Comparison of ENCODE assay signal across 21 cellular contexts in the genomic region with DNA sequence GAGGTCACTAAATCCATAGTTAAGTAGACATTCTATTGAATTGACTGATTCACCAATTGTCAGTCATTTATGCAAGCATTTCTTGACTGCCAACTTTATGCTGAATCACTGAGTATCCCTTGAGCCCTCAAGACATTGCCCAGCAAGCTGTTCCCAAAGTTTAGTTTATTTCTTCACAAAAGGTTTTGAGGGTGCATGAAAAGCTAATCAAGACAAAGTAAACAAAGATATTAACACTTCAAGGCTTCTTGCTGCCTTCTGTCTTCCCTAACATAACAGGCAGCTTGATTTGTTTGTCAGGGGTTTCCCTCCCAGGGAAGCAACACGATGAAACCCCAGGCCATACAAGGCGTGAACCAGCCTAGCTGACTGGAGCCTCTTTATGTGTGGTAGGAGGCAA.
A peak's percentile ranks its signal among the peaks of the same experiment; 100 is the strongest.
DNase-seq lines count a peak whose midpoint lies in the region; ATAC-seq and TF ChIP-seq lines count a peak whose summit lies in the region.
"Had no signal": no experiment of that assay in that cellular context is flagged by ENCODE, and none has a peak within 500 bp of the region (broad histone marks: within the 10 kb centered on the region; RNA-seq: fewer than 3 reads in every experiment).

No MANE protein-coding gene starts in this region.

- no TSS peak for BruUV-seq in mammary epithelial cell (replicated peaks; lab: Mats Ljungman, UMichigan)

- H3K27ac ChIP-seq in mammary epithelial cell (ENCODE audit: insufficient read depth, low read depth, low read length): no peak overlapping the region
- H3K27ac ChIP-seq: 22Rv1, SJCRH30, transverse colon had no signal

- H3K4me1 ChIP-seq in mammary epithelial cell (ENCODE audit: insufficient read depth, low read length): peaks cover 8% of the 10 kb centered on the region
- H3K4me1 ChIP-seq: SJCRH30, transverse colon had no signal

- CTCF ChIA-PET in mammary epithelial cell (lab: Charles Lee; ENCODE audit: low non-redundant PET): no interaction called here

- intact Hi-C loops in activated CD4-positive, alpha-beta T cell treated with anti-CD3 and anti-CD28 coated beads, Interleukin-2, amount 10 ng/mL, durations not matched to agents 24 days and 14 days (cut with micrococcal nuclease): no loop called here
- intact Hi-C loops in mammary epithelial cell (cut with micrococcal nuclease): no loop called here
- intact Hi-C loops in natural killer cell (cut with micrococcal nuclease): no loop called here

- ATAC-seq in HG02763 (IDR thresholded peaks at IDR 0.05; ENCODE audit: unreplicated experiment): no peak
- no peak for ATAC-seq in natural killer cell
- ATAC-seq: naive thymus-derived CD8-positive, alpha-beta T cell; stimulated activated effector memory CD8-positive, alpha-beta T cell treated with anti-CD3 and anti-CD28 coated beads, Interleukin-12 subunit alpha, Interleukin-12 subunit beta, amount 100 ng/mL, for 72 hours had no signal

- no peaks in the 10 kb centered on the region for H3K36me3 Mint-ChIP-seq in activated CD4-positive, alpha-beta T cell treated with anti-CD3 and anti-CD28 coated beads, Interleukin-2, amount 10 ng/mL, durations not matched to agents 24 days and 14 days (ENCODE audit: low read depth)
- no peaks in the 10 kb centered on the region for H3K36me3 Mint-ChIP-seq in natural killer cell
- H3K36me3 Mint-ChIP-seq: naive thymus-derived CD8-positive, alpha-beta T cell; stimulated activated effector memory CD8-positive, alpha-beta T cell treated with anti-CD3 and anti-CD28 coated beads, Interleukin-12 subunit alpha, Interleukin-12 subunit beta, amount 100 ng/mL, for 72 hours had no signal

- dilution Hi-C loops in mammary epithelial cell (cut with HindIII; ENCODE audit: low sequenced_read_pairs): no loop called here

- no peaks in the 10 kb centered on the region for H3K79me2 ChIP-seq in mammary epithelial cell (ENCODE audit: insufficient read depth, low read length)

- H3K27ac Mint-ChIP-seq in activated CD4-positive, alpha-beta T cell treated with anti-CD3 and anti-CD28 coated beads, Interleukin-2, amount 10 ng/mL, durations not matched to agents 24 days and 14 days: no peak overlapping the region
- no peak overlapping the region for H3K27ac Mint-ChIP-seq in natural killer cell
- H3K27ac Mint-ChIP-seq: activated naive CD4-positive, alpha-beta T cell treated with anti-CD3 and anti-CD28 coated beads for 36 hours; naive thymus-derived CD8-positive, alpha-beta T cell; progenitor cell of endocrine pancreas; stimulated activated effector memory CD8-positive, alpha-beta T cell treated with anti-CD3 and anti-CD28 coated beads, Interleukin-12 subunit alpha, Interleukin-12 subunit beta, amount 100 ng/mL, for 72 hours had no signal

- DNase-seq in activated CD4-positive, alpha-beta T cell treated with anti-CD3 and anti-CD28 coated beads, Interleukin-2, amount 10 ng/mL, durations not matched to agents 24 days and 14 days: peak; percentile 40
- DNase-seq in activated CD4-positive, alpha-beta T cell treated with anti-CD3 and anti-CD28 coated beads for 1 hour: no peak
- DNase-seq in mammary epithelial cell (peak; percentile 37), iPS DF 4.7 (ENCODE audit: extremely low read depth, low spot score) (peak; percentile 41), superior temporal gyrus (ENCODE audit: extremely low spot score) (peak; percentile 13), NCI-H2227 (lab: John Stamatoyannopoulos, UW; ENCODE audit: unreplicated experiment) (no peak), natural killer cell (no peak)
- DNase-seq: activated CD4-positive, alpha-beta T cell treated with anti-CD3 and anti-CD28 coated beads for 48 hours; activated naive CD4-positive, alpha-beta T cell treated with anti-CD3 and anti-CD28 coated beads for 36 hours; C1 segment of cervical spinal cord; cortex of kidney; DMS79 treated with DMSO at 0.1 percent for 48 hours; naive thymus-derived CD8-positive, alpha-beta T cell; NCI-H1436 treated with DMSO at 0.1 percent for 48 hours; NCI-H345; SJCRH30; transverse colon had no signal

- peaks cover 13% of the 10 kb centered on the region for H3K9me3 Mint-ChIP-seq in activated CD4-positive, alpha-beta T cell treated with anti-CD3 and anti-CD28 coated beads, Interleukin-2, amount 10 ng/mL, durations not matched to agents 24 days and 14 days
- H3K9me3 Mint-ChIP-seq in natural killer cell: peaks cover 0 to 8% of the 10 kb centered on the region in 2 donors

- peak overlapping the region; percentile 31 for H2AFZ ChIP-seq in mammary epithelial cell (ENCODE audit: low read depth, low read length)

- H3K4me3 ChIP-seq in mammary epithelial cell (replicated peaks in 1 of 3; ENCODE audit: insufficient read depth in 1 of 3, low read depth in 2 of 3, low read length in 3 of 3): no peak overlapping the region
- H3K4me3 ChIP-seq: SJCRH30, transverse colon had no signal

- H3K9me3 ChIP-seq in mammary epithelial cell (replicated peaks; ENCODE audit: insufficient read depth, low read length): no peaks in the 10 kb centered on the region
- H3K9me3 ChIP-seq: transverse colon had no signal

- no peaks in the 10 kb centered on the region for H3K27me3 Mint-ChIP-seq in activated CD4-positive, alpha-beta T cell treated with anti-CD3 and anti-CD28 coated beads, Interleukin-2, amount 10 ng/mL, durations not matched to agents 24 days and 14 days
- peaks cover 0 to 3% of the 10 kb centered on the region in 2 donors for H3K27me3 Mint-ChIP-seq in natural killer cell (ENCODE audit: low read depth in 2 of 2)
- H3K27me3 Mint-ChIP-seq: naive thymus-derived CD8-positive, alpha-beta T cell; progenitor cell of endocrine pancreas had no signal

- TF ChIP-seq CTCF in mammary epithelial cell (conservative IDR thresholded peaks at IDR 0.05 in 1 of 2, IDR thresholded peaks at IDR 0.05 in 1 of 2; ENCODE audit: extremely low read depth in 1 of 2, insufficient read depth in 1 of 2, low read depth in 1 of 2, low read length in 2 of 2): no peak
- no peak for TF ChIP-seq CTCF in natural killer cell (IDR thresholded peaks at IDR 0.05)

- no peak overlapping the region for H3K9ac ChIP-seq in mammary epithelial cell (ENCODE audit: insufficient read depth, low read length)

- WGBS in mammary epithelial cell (ENCODE audit: low coverage, missing lambda C conversion rate): 95% methylated on average over 2 of the region's 2 CpGs

- H3K4me2 ChIP-seq in mammary epithelial cell (ENCODE audit: insufficient read depth, low read depth, low read length): no peak overlapping the region

- H3K4me1 Mint-ChIP-seq in activated CD4-positive, alpha-beta T cell treated with anti-CD3 and anti-CD28 coated beads, Interleukin-2, amount 10 ng/mL, durations not matched to agents 24 days and 14 days: no peaks in the 10 kb centered on the region
- H3K4me1 Mint-ChIP-seq in natural killer cell: no peaks in the 10 kb centered on the region
- H3K4me1 Mint-ChIP-seq: naive thymus-derived CD8-positive, alpha-beta T cell; stimulated activated effector memory CD8-positive, alpha-beta T cell treated with anti-CD3 and anti-CD28 coated beads, Interleukin-12 subunit alpha, Interleukin-12 subunit beta, amount 100 ng/mL, for 72 hours had no signal

- no peaks in the 10 kb centered on the region for H3K27me3 ChIP-seq in mammary epithelial cell (ENCODE audit: insufficient read depth, low read length)
- H3K27me3 ChIP-seq: SJCRH30, transverse colon had no signal

- H4K20me1 ChIP-seq in mammary epithelial cell (ENCODE audit: insufficient read depth, low read length): no peaks in the 10 kb centered on the region

- H3K4me3 Mint-ChIP-seq in activated CD4-positive, alpha-beta T cell treated with anti-CD3 and anti-CD28 coated beads, Interleukin-2, amount 10 ng/mL, durations not matched to agents 24 days and 14 days: no peak overlapping the region
- no peak overlapping the region for H3K4me3 Mint-ChIP-seq in natural killer cell
- H3K4me3 Mint-ChIP-seq: activated naive CD4-positive, alpha-beta T cell treated with anti-CD3 and anti-CD28 coated beads for 36 hours; naive thymus-derived CD8-positive, alpha-beta T cell; stimulated activated effector memory CD8-positive, alpha-beta T cell treated with anti-CD3 and anti-CD28 coated beads, Interleukin-12 subunit alpha, Interleukin-12 subunit beta, amount 100 ng/mL, for 72 hours had no signal

- no peaks in the 10 kb centered on the region for H3K36me3 ChIP-seq in mammary epithelial cell (ENCODE audit: insufficient read depth, low read length)
- H3K36me3 ChIP-seq: SJCRH30, transverse colon had no signal

- in situ Hi-C loops in mammary epithelial cell (cut with MboI; ENCODE audit: low sequenced_read_pairs in 2 of 2): no loop called here

Comparison
In these comparisons a context has a peak if more than half of its experiments do, and no peak if none do; other contexts are left out.
1. DNase-seq: peak in activated CD4-positive, alpha-beta T cell treated with anti-CD3 and anti-CD28 coated beads, Interleukin-2, amount 10 ng/mL, durations not matched to agents 24 days and 14 days (single experiment), mammary epithelial cell (single experiment), iPS DF 4.7 (single experiment) and superior temporal gyrus (single experiment); none in activated CD4-positive, alpha-beta T cell treated with anti-CD3 and anti-CD28 coated beads for 1 hour (single experiment), NCI-H2227 (single experiment) and natural killer cell (single experiment).